12 cellular contexts compared by ENCODE assay signal in genomic region chr5:158898185-158899177, GRCh38.
DNase-seq lines count a peak whose midpoint lies in the region; ATAC-seq, FAIRE-seq and TF ChIP-seq lines count a peak whose summit lies in the region.
"Had no signal": no experiment of that assay in that cellular context is flagged by ENCODE, and none has a peak within 500 bp of the region (broad histone marks: within the 10 kb centered on the region; RNA-seq: fewer than 3 reads in every experiment).

No MANE protein-coding gene starts in this region.

- H3K36me3 ChIP-seq in ACC112 (ENCODE audit: insufficient read depth, low read length), result no peaks in the 10 kb centered on the region
- H3K36me3 ChIP-seq in kidney (ENCODE audit: control insufficient read depth in 1 of 2, insufficient read depth in 2 of 2, low read length in 2 of 2), result no peaks in the 10 kb centered on the region
- H3K36me3 ChIP-seq: adrenal gland had no signal

- H3K27ac Mint-ChIP-seq in activated T-helper 1 cell treated with anti-CD3 and anti-CD28 coated beads, Interleukin-12 subunit alpha, Interleukin-12 subunit beta, Interleukin-2, Interleukin-4 antibody, amounts not matched to agents 30 ng/mL and 10 ng/mL and 1 ng/mL, durations not matched to agents 14 hours and 24 hours and 36 hours, result no peak overlapping the region
- H3K27ac Mint-ChIP-seq in MCF 10A (ENCODE audit: low read depth, unreplicated experiment), result no peak overlapping the region
- H3K27ac Mint-ChIP-seq: WTC11 had no signal

- H3K4me3 ChIP-seq in ACC112 (ENCODE audit: low read depth, low read length) (no peak overlapping the region), kidney (ENCODE audit: low read length in 2 of 2) (no peak overlapping the region)
- H3K4me3 ChIP-seq: adrenal gland had no signal

- FAIRE-seq in kidney (lab: Jason Lieb, UNC), result no peak

- peaks cover 15% of the 10 kb centered on the region for H3K4me1 ChIP-seq in ACC112 (ENCODE audit: control insufficient read depth, insufficient read depth, low read length, unreplicated experiment)
- no peaks in the 10 kb centered on the region for H3K4me1 ChIP-seq in kidney (ENCODE audit: control insufficient read depth in 1 of 2, insufficient read depth in 1 of 2, low read depth in 1 of 2, low read length in 2 of 2)

- no TSS peak for BruUV-seq in MCF 10A (replicated peaks; lab: Mats Ljungman, UMichigan)

- no peaks in the 10 kb centered on the region for H3K4me1 Mint-ChIP-seq in activated T-helper 1 cell treated with anti-CD3 and anti-CD28 coated beads, Interleukin-12 subunit alpha, Interleukin-12 subunit beta, Interleukin-2, Interleukin-4 antibody, amounts not matched to agents 30 ng/mL and 10 ng/mL and 1 ng/mL, durations not matched to agents 14 hours and 24 hours and 36 hours (ENCODE audit: low read depth)
- H3K4me1 Mint-ChIP-seq in MCF 10A (ENCODE audit: insufficient read depth, unreplicated experiment), result peaks cover 9% of the 10 kb centered on the region

- H3K79me2 ChIP-seq in ACC112 (ENCODE audit: control insufficient read depth, insufficient read depth, low read length, unreplicated experiment), result peaks cover 3% of the 10 kb centered on the region

- CTCF ChIA-PET in MCF 10A (lab: Yijun Ruan, JAX), result no interaction called here

- POLR2A ChIA-PET in MCF 10A (lab: Yijun Ruan, JAX), result no interaction called here

- no peaks in the 10 kb centered on the region for H3K9me3 ChIP-seq in kidney (ENCODE audit: control insufficient read depth in 1 of 2, low read length in 2 of 2)
- H3K9me3 ChIP-seq: adrenal gland had no signal

- H3K9ac ChIP-seq in kidney (ENCODE audit: low read length in 2 of 2), result no peak overlapping the region

- intact Hi-C loops in kidney (cut with DNase I) (no loop called here), MCF 10A (cut with micrococcal nuclease) (no loop called here)
- intact Hi-C loops in activated T-helper 1 cell treated with anti-CD3 and anti-CD28 coated beads, Interleukin-12 subunit alpha, Interleukin-12 subunit beta, Interleukin-2, Interleukin-4 antibody, amounts not matched to agents 30 ng/mL and 10 ng/mL and 1 ng/mL, durations not matched to agents 14 hours and 24 hours and 36 hours (cut with micrococcal nuclease), result no loop called here

- peaks cover 4% of the 10 kb centered on the region for H3K27me3 Mint-ChIP-seq in activated T-helper 1 cell treated with anti-CD3 and anti-CD28 coated beads, Interleukin-12 subunit alpha, Interleukin-12 subunit beta, Interleukin-2, Interleukin-4 antibody, amounts not matched to agents 30 ng/mL and 10 ng/mL and 1 ng/mL, durations not matched to agents 14 hours and 24 hours and 36 hours (ENCODE audit: insufficient read depth)
- no peaks in the 10 kb centered on the region for H3K27me3 Mint-ChIP-seq in MCF 10A (ENCODE audit: insufficient read depth, unreplicated experiment)

- 0 out of 2 replicates have a peak overlapping the region, but pooled peaks have one; percentile 4 for H3K27ac ChIP-seq in ACC112 (ENCODE audit: low read depth, low read length)
- no peak overlapping the region for H3K27ac ChIP-seq in kidney (ENCODE audit: low read depth in 2 of 2, low read length in 2 of 2)
- H3K27ac ChIP-seq: adrenal gland had no signal

- H3K36me3 Mint-ChIP-seq in activated T-helper 1 cell treated with anti-CD3 and anti-CD28 coated beads, Interleukin-12 subunit alpha, Interleukin-12 subunit beta, Interleukin-2, Interleukin-4 antibody, amounts not matched to agents 30 ng/mL and 10 ng/mL and 1 ng/mL, durations not matched to agents 14 hours and 24 hours and 36 hours (ENCODE audit: low read depth), result no peaks in the 10 kb centered on the region
- no peaks in the 10 kb centered on the region for H3K36me3 Mint-ChIP-seq in MCF 10A (ENCODE audit: insufficient read depth, unreplicated experiment)
- H3K36me3 Mint-ChIP-seq: WTC11 had no signal

- H2AFZ ChIP-seq in ACC112 (ENCODE audit: low read length, unreplicated experiment), result no peak overlapping the region

- ATAC-seq in HG02759 (IDR thresholded peaks at IDR 0.05; ENCODE audit: unreplicated experiment) (peak; percentile 82), HG03565 (IDR thresholded peaks at IDR 0.05; ENCODE audit: unreplicated experiment) (peak; percentile 71)
- ATAC-seq: WTC11 had no signal

- DNase-seq in GM19238 (ENCODE audit: insufficient read length, low spot score) (peak; percentile 22), kidney (no peak), NCI-H2081 treated with DMSO at 0.1 percent for 48 hours (lab: John Stamatoyannopoulos, UW) (no peak), MCF 10A (ENCODE audit: unreplicated experiment) (no peak)
- no peak for DNase-seq in activated T-helper 1 cell treated with anti-CD3 and anti-CD28 coated beads, Interleukin-12 subunit alpha, Interleukin-12 subunit beta, Interleukin-2, Interleukin-4 antibody, amounts not matched to agents 30 ng/mL and 10 ng/mL and 1 ng/mL, durations not matched to agents 14 hours and 24 hours and 36 hours (ENCODE audit: low spot score)
- DNase-seq: adrenal gland, KG1, retina had no signal

- no peaks in the 10 kb centered on the region for H3K27me3 ChIP-seq in ACC112 (ENCODE audit: insufficient read depth, low read length)
- H3K27me3 ChIP-seq: adrenal gland had no signal

- TF ChIP-seq CTCF in kidney (IDR thresholded peaks at IDR 0.05; ENCODE audit: borderline replicate concordance, extremely low read depth, insufficient read depth) (no peak), MCF 10A (IDR thresholded peaks at IDR 0.05; ENCODE audit: unreplicated experiment) (no peak)

- H3K9me3 Mint-ChIP-seq in activated T-helper 1 cell treated with anti-CD3 and anti-CD28 coated beads, Interleukin-12 subunit alpha, Interleukin-12 subunit beta, Interleukin-2, Interleukin-4 antibody, amounts not matched to agents 30 ng/mL and 10 ng/mL and 1 ng/mL, durations not matched to agents 14 hours and 24 hours and 36 hours, result no peaks in the 10 kb centered on the region
- no peaks in the 10 kb centered on the region for H3K9me3 Mint-ChIP-seq in MCF 10A (ENCODE audit: unreplicated experiment)
- H3K9me3 Mint-ChIP-seq: WTC11 had no signal

- no peak overlapping the region for H3K4me3 Mint-ChIP-seq in activated T-helper 1 cell treated with anti-CD3 and anti-CD28 coated beads, Interleukin-12 subunit alpha, Interleukin-12 subunit beta, Interleukin-2, Interleukin-4 antibody, amounts not matched to agents 30 ng/mL and 10 ng/mL and 1 ng/mL, durations not matched to agents 14 hours and 24 hours and 36 hours
- H3K4me3 Mint-ChIP-seq in MCF 10A (ENCODE audit: unreplicated experiment), result no peak overlapping the region
- H3K4me3 Mint-ChIP-seq: WTC11 had no signal
